1 cellular context compared by ENCODE assay signal in the genomic region with DNA sequence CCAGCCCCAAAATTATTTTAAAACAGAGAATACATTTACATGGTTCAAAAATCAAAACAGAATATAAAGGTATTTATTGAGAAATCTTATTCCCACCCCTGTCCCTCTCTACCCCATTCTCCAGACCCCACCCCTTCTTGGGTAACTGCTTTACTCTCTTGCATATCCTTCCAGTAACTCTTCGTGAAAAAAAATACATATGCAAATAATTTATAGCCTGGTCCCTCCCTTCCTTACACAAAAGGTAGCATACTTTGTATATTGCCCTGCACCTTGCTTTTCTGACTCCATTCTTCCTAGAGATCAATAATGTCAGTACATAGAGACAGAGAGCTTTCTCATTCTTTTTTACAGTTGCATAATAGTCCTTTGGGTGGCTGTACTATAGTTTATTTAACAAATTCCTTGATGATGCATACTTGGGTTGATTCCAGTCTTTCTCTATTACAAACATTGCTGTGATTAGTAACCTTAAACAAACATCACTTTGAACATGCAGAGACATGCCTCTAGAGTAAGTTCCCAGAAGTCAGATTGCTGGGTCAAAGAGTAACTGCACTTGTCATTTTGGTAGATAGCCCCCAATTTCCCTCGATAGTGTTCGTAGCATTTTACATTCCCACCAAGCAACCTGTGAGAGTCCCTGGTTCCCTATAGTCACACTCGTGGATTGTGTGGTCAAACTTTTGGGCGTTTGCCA.
TF ChIP-seq lines count a peak whose summit lies in the region.

No MANE protein-coding gene starts in this region.

TF ChIP-seq in HepG2, 621 proteins besides CTCF, POLR2A, EP300 and RAD21 (continued from another document and continues in another):
- TF ChIP-seq, protein P1, sequence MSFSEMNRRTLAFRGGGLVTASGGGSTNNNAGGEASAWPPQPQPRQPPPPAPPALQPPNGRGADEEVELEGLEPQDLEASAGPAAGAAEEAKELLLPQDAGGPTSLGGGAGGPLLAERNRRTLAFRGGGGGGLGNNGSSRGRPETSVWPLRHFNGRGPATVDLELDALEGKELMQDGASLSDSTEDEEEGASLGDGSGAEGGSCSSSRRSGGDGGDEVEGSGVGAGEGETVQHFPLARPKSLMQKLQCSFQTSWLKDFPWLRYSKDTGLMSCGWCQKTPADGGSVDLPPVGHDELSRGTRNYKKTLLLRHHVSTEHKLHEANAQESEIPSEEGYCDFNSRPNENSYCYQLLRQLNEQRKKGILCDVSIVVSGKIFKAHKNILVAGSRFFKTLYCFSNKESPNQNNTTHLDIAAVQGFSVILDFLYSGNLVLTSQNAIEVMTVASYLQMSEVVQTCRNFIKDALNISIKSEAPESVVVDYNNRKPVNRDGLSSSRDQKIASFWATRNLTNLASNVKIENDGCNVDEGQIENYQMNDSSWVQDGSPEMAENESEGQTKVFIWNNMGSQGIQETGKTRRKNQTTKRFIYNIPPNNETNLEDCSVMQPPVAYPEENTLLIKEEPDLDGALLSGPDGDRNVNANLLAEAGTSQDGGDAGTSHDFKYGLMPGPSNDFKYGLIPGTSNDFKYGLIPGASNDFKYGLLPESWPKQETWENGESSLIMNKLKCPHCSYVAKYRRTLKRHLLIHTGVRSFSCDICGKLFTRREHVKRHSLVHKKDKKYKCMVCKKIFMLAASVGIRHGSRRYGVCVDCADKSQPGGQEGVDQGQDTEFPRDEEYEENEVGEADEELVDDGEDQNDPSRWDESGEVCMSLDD (CRISPR knock-in tag; IDR thresholded peaks at IDR 0.05; ENCODE audit: borderline replicate concordance): peak; percentile 62; the same call in 1 of the 2 replicates
- peak; percentile 54; the same call in 1 of the 2 replicates for TF ChIP-seq ZNF280D (CRISPR knock-in tag; IDR thresholded peaks at IDR 0.05)
- peak; percentile 59 for TF ChIP-seq SIX4 (CRISPR knock-in tag; IDR thresholded peaks at IDR 0.05)
- no peak for TF ChIP-seq ZNF513 (CRISPR knock-in tag; conservative IDR thresholded peaks at IDR 0.05)
- peak; percentile 42; the same call in 1 of the 2 replicates for TF ChIP-seq NFYC (CRISPR knock-in tag; IDR thresholded peaks at IDR 0.05)
- no peak for TF ChIP-seq SP1 (IDR thresholded peaks at IDR 0.05)
- peak; percentile 44; the same call in 1 of the 2 replicates for TF ChIP-seq SP1 (CRISPR knock-in tag; IDR thresholded peaks at IDR 0.05)
- no peak for TF ChIP-seq ZFP82 (CRISPR knock-in tag; IDR thresholded peaks at IDR 0.05; ENCODE audit: borderline replicate concordance)
- TF ChIP-seq RFXANK (CRISPR knock-in tag; IDR thresholded peaks at IDR 0.05): 0 out of 2 replicates have a peak, but pooled peaks have one; percentile 68
- no peak; the same call in 1 of the 2 replicates for TF ChIP-seq REPIN1 (CRISPR knock-in tag; IDR thresholded peaks at IDR 0.05; ENCODE audit: borderline replicate concordance, low read depth)
- TF ChIP-seq TIGD3 (CRISPR knock-in tag; IDR thresholded peaks at IDR 0.05; ENCODE audit: borderline replicate concordance): 0 out of 2 replicates have a peak, but pooled peaks have one; percentile 7
- TF ChIP-seq, protein P2, sequence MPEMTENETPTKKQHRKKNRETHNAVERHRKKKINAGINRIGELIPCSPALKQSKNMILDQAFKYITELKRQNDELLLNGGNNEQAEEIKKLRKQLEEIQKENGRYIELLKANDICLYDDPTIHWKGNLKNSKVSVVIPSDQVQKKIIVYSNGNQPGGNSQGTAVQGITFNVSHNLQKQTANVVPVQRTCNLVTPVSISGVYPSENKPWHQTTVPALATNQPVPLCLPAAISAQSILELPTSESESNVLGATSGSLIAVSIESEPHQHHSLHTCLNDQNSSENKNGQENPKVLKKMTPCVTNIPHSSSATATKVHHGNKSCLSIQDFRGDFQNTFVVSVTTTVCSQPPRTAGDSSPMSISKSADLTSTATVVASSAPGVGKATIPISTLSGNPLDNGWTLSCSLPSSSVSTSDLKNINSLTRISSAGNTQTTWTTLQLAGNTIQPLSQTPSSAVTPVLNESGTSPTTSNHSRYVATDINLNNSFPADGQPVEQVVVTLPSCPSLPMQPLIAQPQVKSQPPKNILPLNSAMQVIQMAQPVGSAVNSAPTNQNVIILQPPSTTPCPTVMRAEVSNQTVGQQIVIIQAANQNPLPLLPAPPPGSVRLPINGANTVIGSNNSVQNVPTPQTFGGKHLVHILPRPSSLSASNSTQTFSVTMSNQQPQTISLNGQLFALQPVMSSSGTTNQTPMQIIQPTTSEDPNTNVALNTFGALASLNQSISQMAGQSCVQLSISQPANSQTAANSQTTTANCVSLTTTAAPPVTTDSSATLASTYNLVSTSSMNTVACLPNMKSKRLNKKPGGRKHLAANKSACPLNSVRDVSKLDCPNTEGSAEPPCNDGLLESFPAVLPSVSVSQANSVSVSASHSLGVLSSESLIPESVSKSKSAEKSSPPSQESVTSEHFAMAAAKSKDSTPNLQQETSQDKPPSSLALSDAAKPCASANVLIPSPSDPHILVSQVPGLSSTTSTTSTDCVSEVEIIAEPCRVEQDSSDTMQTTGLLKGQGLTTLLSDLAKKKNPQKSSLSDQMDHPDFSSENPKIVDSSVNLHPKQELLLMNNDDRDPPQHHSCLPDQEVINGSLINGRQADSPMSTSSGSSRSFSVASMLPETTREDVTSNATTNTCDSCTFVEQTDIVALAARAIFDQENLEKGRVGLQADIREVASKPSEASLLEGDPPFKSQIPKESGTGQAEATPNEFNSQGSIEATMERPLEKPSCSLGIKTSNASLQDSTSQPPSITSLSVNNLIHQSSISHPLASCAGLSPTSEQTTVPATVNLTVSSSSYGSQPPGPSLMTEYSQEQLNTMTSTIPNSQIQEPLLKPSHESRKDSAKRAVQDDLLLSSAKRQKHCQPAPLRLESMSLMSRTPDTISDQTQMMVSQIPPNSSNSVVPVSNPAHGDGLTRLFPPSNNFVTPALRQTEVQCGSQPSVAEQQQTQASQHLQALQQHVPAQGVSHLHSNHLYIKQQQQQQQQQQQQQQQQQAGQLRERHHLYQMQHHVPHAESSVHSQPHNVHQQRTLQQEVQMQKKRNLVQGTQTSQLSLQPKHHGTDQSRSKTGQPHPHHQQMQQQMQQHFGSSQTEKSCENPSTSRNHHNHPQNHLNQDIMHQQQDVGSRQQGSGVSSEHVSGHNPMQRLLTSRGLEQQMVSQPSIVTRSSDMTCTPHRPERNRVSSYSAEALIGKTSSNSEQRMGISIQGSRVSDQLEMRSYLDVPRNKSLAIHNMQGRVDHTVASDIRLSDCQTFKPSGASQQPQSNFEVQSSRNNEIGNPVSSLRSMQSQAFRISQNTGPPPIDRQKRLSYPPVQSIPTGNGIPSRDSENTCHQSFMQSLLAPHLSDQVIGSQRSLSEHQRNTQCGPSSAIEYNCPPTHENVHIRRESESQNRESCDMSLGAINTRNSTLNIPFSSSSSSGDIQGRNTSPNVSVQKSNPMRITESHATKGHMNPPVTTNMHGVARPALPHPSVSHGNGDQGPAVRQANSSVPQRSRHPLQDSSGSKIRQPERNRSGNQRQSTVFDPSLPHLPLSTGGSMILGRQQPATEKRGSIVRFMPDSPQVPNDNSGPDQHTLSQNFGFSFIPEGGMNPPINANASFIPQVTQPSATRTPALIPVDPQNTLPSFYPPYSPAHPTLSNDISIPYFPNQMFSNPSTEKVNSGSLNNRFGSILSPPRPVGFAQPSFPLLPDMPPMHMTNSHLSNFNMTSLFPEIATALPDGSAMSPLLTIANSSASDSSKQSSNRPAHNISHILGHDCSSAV (CRISPR knock-in tag; IDR thresholded peaks at IDR 0.05; ENCODE audit: borderline replicate concordance): no peak
- TF ChIP-seq DNMT1 (CRISPR knock-in tag; IDR thresholded peaks at IDR 0.05): no peak
- no peak for TF ChIP-seq TEAD2 (CRISPR knock-in tag; IDR thresholded peaks at IDR 0.05)
- peak; percentile 92 for TF ChIP-seq SAP130 (CRISPR knock-in tag; IDR thresholded peaks at IDR 0.05; ENCODE audit: low read depth)
- no peak for TF ChIP-seq ZSCAN20 (CRISPR knock-in tag; IDR thresholded peaks at IDR 0.05; ENCODE audit: borderline replicate concordance)
- TF ChIP-seq, protein P3, sequence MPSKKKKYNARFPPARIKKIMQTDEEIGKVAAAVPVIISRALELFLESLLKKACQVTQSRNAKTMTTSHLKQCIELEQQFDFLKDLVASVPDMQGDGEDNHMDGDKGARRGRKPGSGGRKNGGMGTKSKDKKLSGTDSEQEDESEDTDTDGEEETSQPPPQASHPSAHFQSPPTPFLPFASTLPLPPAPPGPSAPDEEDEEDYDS (CRISPR knock-in tag; IDR thresholded peaks at IDR 0.05): peak; percentile 54
- no peak for TF ChIP-seq SMAD1 (CRISPR knock-in tag; IDR thresholded peaks at IDR 0.05; ENCODE audit: borderline replicate concordance, low read depth)
- no peak for TF ChIP-seq ZNF275 (CRISPR knock-in tag; IDR thresholded peaks at IDR 0.05; ENCODE audit: borderline replicate concordance)
- TF ChIP-seq LCORL (IDR thresholded peaks at IDR 0.05): peak; percentile 74
- peak; percentile 70 for TF ChIP-seq LCORL (CRISPR knock-in tag; IDR thresholded peaks at IDR 0.05)
- no peak for TF ChIP-seq NFE2 (CRISPR knock-in tag; IDR thresholded peaks at IDR 0.05)
- TF ChIP-seq THRA (CRISPR knock-in tag; IDR thresholded peaks at IDR 0.05; ENCODE audit: borderline replicate concordance): peak; percentile 82; the same call in 1 of the 2 replicates
- TF ChIP-seq CCAR2 (optimal IDR thresholded peaks at IDR 0.05; ENCODE audit: low read depth, low read length): no peak
- TF ChIP-seq ZNF12 (CRISPR knock-in tag; IDR thresholded peaks at IDR 0.05): peak; percentile 7; the same call in 1 of the 2 replicates
- no peak for TF ChIP-seq ZSCAN22 (CRISPR knock-in tag; IDR thresholded peaks at IDR 0.05)
- TF ChIP-seq ZC3H13 (CRISPR knock-in tag; IDR thresholded peaks at IDR 0.05): no peak
- TF ChIP-seq ZBTB7A (CRISPR knock-in tag; IDR thresholded peaks at IDR 0.05): no peak
- TF ChIP-seq SMARCC2 (IDR thresholded peaks at IDR 0.05): 0 out of 2 replicates have a peak, but pooled peaks have one; percentile 60
- no peak for TF ChIP-seq SOX6 (IDR thresholded peaks at IDR 0.05)
- peak; percentile 94 for TF ChIP-seq SOX6 (CRISPR knock-in tag; IDR thresholded peaks at IDR 0.05)
- TF ChIP-seq ZZZ3 (CRISPR knock-in tag; IDR thresholded peaks at IDR 0.05; ENCODE audit: borderline replicate concordance): no peak
- TF ChIP-seq, protein P4, sequence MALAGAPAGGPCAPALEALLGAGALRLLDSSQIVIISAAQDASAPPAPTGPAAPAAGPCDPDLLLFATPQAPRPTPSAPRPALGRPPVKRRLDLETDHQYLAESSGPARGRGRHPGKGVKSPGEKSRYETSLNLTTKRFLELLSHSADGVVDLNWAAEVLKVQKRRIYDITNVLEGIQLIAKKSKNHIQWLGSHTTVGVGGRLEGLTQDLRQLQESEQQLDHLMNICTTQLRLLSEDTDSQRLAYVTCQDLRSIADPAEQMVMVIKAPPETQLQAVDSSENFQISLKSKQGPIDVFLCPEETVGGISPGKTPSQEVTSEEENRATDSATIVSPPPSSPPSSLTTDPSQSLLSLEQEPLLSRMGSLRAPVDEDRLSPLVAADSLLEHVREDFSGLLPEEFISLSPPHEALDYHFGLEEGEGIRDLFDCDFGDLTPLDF (CRISPR knock-in tag; IDR thresholded peaks at IDR 0.05): no peak
